ENCODE assay signal across 1 cellular context in genomic region chr18:564708-565561, GRCh38.
TF ChIP-seq lines count a peak whose summit lies in the region.

No MANE protein-coding gene starts in this region.

TF ChIP-seq in GM23338, 12 proteins besides CTCF, POLR2A, EP300 and RAD21 (continued from another document):
- TF ChIP-seq REST (IDR thresholded peaks at IDR 0.05; ENCODE audit: unreplicated experiment) (no peak), ZNF114 (CRISPR knock-in tag; IDR thresholded peaks at IDR 0.05) (no peak), ZNF462 (CRISPR knock-in tag; IDR thresholded peaks at IDR 0.05) (no peak)
